22 cellular contexts compared by ENCODE assay signal in the genomic region with DNA sequence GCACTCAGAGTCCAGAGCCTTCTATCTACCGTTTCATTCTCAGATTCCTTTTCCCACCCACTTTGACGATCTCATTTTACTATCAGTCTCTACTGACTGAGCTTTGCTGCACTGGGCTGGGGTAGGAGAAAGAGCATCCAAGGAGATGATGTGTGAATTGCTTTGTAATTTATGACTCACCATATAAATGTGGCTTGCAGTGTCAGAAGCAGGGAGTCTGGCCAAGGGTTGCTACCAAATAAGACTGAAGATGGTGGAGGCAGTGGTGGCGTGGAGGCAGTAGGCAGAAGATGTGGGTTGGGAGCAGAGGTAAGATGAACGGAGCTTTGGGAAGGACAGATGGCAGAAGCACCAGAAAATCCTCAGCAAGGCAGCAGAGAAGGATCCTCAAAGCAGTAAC.
A peak's percentile ranks its signal among the peaks of the same experiment; 100 is the strongest.
DNase-seq lines count a peak whose midpoint lies in the region; ATAC-seq, FAIRE-seq and TF ChIP-seq lines count a peak whose summit lies in the region.
"Had no signal": no experiment of that assay in that cellular context is flagged by ENCODE, and none has a peak within 500 bp of the region (broad histone marks: within the 10 kb centered on the region; RNA-seq: fewer than 3 reads in every experiment).

No MANE protein-coding gene starts in this region.

- POLR2A ChIA-PET in GM10248 (lab: Yijun Ruan, JAX) = no interaction called here

- no peak for TF ChIP-seq CTCF in foreskin keratinocyte (conservative IDR thresholded peaks at IDR 0.05)
- no peak for TF ChIP-seq CTCF in GM10248 (IDR thresholded peaks at IDR 0.05; ENCODE audit: control extremely low read depth, extremely low read depth, low read depth, missing control alignments)

- ATAC-seq in foreskin keratinocyte = peak; percentile 37
- ATAC-seq: activated CD4-positive, alpha-beta T cell treated with anti-CD3 and anti-CD28 coated beads for 36 hours; effector memory CD8-positive, alpha-beta T cell; naive thymus-derived CD4-positive, alpha-beta T cell; stimulated activated memory B cell treated with anti-CD40 and anti-IgM and Interleukin-4, amounts not matched to agents 10 μg/mL and 1 μg/mL and 100 μg/mL, for 72 hours; T-cell had no signal

- CTCF ChIA-PET in GM10248 (lab: Yijun Ruan, JAX) = interaction anchor here (1.4 kb wide), 1 partner anchor 12 kb away, joined by 3 read pairs; no protein-coding TSS in a partner anchor

- DNase-seq in EH (ENCODE audit: low read depth) (peak; percentile 22), NCI-H226 (peak; percentile 56), foreskin keratinocyte (no peak), occipital lobe (lab: John Stamatoyannopoulos, UW) (peak; percentile 45), HTR-8/SVneo (ENCODE audit: insufficient read length, low spot score) (no peak), GOT3 (lab: John Stamatoyannopoulos, UW) (no peak), GM10248 (ENCODE audit: extremely low spot score) (no peak)
- DNase-seq: activated CD4-positive, alpha-beta T cell treated with anti-CD3 and anti-CD28 coated beads for 36 hours; CD4-positive, CD25-positive, alpha-beta regulatory T cell; effector memory CD8-positive, alpha-beta T cell; H7; Kasumi-1; naive thymus-derived CD4-positive, alpha-beta T cell; NCI-H1105; NCI-H510A; sigmoid colon; T-cell had no signal

- no peaks in the 10 kb centered on the region for H3K4me1 ChIP-seq in foreskin keratinocyte
- H3K4me1 ChIP-seq: ascending aorta, sigmoid colon had no signal

- no peak overlapping the region for H3K27ac ChIP-seq in foreskin keratinocyte
- H3K27ac ChIP-seq: ascending aorta, sigmoid colon, thoracic aorta had no signal

- no peaks in the 10 kb centered on the region for H3K27me3 ChIP-seq in foreskin keratinocyte
- H3K27me3 ChIP-seq: ascending aorta, sigmoid colon had no signal

- no peak for FAIRE-seq in HTR-8/SVneo (lab: Jason Lieb, UNC)
- FAIRE-seq: GM12892, islet of Langerhans had no signal

Comparison
In these comparisons a context has a peak if more than half of its experiments do, and no peak if none do; other contexts are left out.
1. DNase-seq: peak in EH (single experiment), NCI-H226 (single experiment) and occipital lobe (single experiment); none in foreskin keratinocyte (0 of 2), HTR-8/SVneo (single experiment), GOT3 (single experiment) and GM10248 (single experiment).